ENCODE assay signal across 8 cellular contexts in the genomic region with DNA sequence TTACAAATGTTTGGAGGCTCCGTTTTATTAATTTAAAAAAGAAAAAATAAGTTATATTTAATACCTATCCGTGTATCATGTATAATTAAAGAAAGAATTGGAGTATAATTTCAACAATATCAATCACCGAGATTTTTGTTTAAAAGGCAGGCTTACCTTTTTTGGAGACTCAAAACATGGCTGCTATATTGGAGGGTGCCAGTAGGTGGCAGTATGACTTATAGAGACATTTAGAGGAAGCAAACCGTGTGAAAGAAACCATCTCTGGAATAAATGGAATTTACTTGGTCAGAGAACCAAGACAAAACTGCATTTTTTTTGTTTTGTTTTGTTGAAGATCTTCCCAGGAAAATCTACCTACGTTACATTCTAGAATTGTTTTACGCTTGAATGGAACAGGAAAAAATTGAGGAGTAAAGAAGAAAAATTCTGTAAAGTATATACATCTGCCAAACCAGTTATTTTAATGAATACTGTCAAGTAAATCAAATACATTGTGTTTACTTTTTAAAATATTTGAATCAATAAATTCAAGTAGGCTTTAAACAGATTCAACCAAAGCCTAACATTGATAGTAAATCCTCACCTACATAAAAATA.
DNase-seq lines count a peak whose midpoint lies in the region; ATAC-seq, FAIRE-seq and TF ChIP-seq lines count a peak whose summit lies in the region.

No MANE protein-coding gene starts in this region.

- H3K27ac ChIP-seq in CD8-positive, alpha-beta T cell (ENCODE audit: low read depth, low read length), result no peak overlapping the region
- H3K27ac ChIP-seq in body of pancreas, result no peak overlapping the region
- no peak overlapping the region for H3K27ac ChIP-seq in HepG2 (ENCODE audit: extremely low read length, insufficient read depth, low read length)

- no peaks in the 10 kb centered on the region for H3K4me1 Mint-ChIP-seq in CD8-positive, alpha-beta T cell (ENCODE audit: low read depth)

- H3K9me3 Mint-ChIP-seq in CD8-positive, alpha-beta T cell, result no peaks in the 10 kb centered on the region

- no peaks in the 10 kb centered on the region for H3K36me3 ChIP-seq in CD8-positive, alpha-beta T cell (ENCODE audit: insufficient read depth, low read length)
- H3K36me3 ChIP-seq in body of pancreas (replicated peaks in 1 of 2; ENCODE audit: insufficient read depth in 1 of 2, low read depth in 2 of 2) (no peaks in the 10 kb centered on the region), HepG2 (replicated peaks in 1 of 2; ENCODE audit: control insufficient read depth in 1 of 2, insufficient read depth in 2 of 2, low read length in 2 of 2) (no peaks in the 10 kb centered on the region)

- WGBS in body of pancreas, 2 donors, result 56 to 63% methylated on average over 6 of the region's 6 CpGs
- WGBS in HepG2 (ENCODE audit: low lambda C conversion rate), result 9% methylated on average over 6 of the region's 6 CpGs

- H3K27me3 Mint-ChIP-seq in CD8-positive, alpha-beta T cell (ENCODE audit: low read depth), result no peaks in the 10 kb centered on the region

- no peak for TF ChIP-seq RAD21 in HepG2 (CRISPR knock-in tag; IDR thresholded peaks at IDR 0.05)

- CTCF ChIA-PET in CD8-positive, alpha-beta T cell (lab: Charles Lee), result interaction anchor here (1.2 kb wide), 1 partner anchor 963 kb away, joined by 3 read pairs; no protein-coding TSS in a partner anchor
- CTCF ChIA-PET in HepG2 (lab: Yijun Ruan, JAX; ENCODE audit: low intra/inter-chr PET ratio, low total read pairs), result no interaction called here

- TF ChIP-seq EP300 in HepG2 (IDR thresholded peaks at IDR 0.05; ENCODE audit: low read depth in 2 of 2, low read length in 2 of 2) (no peak), HepG2 (CRISPR knock-in tag; IDR thresholded peaks at IDR 0.05; ENCODE audit: borderline replicate concordance) (no peak)

- no peak overlapping the region for H3K27ac Mint-ChIP-seq in CD8-positive, alpha-beta T cell

- no peaks in the 10 kb centered on the region for H3K9me3 ChIP-seq in CD8-positive, alpha-beta T cell (ENCODE audit: low read length)
- H3K9me3 ChIP-seq in body of pancreas (no peaks in the 10 kb centered on the region), HepG2 (ENCODE audit: low read length) (no peaks in the 10 kb centered on the region)

- H3K79me2 ChIP-seq in HepG2 (ENCODE audit: insufficient read depth, low read length), result no peaks in the 10 kb centered on the region

- H4K20me1 ChIP-seq in HepG2 (ENCODE audit: insufficient read depth, low read length), result no peaks in the 10 kb centered on the region

- intact Hi-C loops in CD8-positive, alpha-beta T cell (cut with DNase I, micrococcal nuclease), result loop anchor here (1.0 to 5.0 kb wide), 4 partner anchors 805 to 955 kb away; no protein-coding TSS in a partner anchor
- intact Hi-C loops in body of pancreas (cut with DNase I), result no loop called here
- intact Hi-C loops in HepG2 (cut with micrococcal nuclease; ENCODE audit: unreplicated experiment), result loop anchor here (5.0 kb wide), 1 partner anchor 803 kb away; a partner anchor contains a TSS

- peak; percentile 91 for TF ChIP-seq CTCF in CD8-positive, alpha-beta T cell (IDR thresholded peaks at IDR 0.05)
- TF ChIP-seq CTCF in body of pancreas (IDR thresholded peaks at IDR 0.05) (peak in 6 of 7 experiments; percentile 28 to 53 (median 41)), HepG2 (CRISPR knock-in tag; IDR thresholded peaks at IDR 0.05) (peak; percentile 61)

- POLR2A ChIA-PET in CD8-positive, alpha-beta T cell (lab: Charles Lee), result no interaction called here
- POLR2A ChIA-PET in HepG2 (lab: Yijun Ruan, JAX), result no interaction called here

- BruUV-seq in HepG2 (replicated peaks; lab: Mats Ljungman, UMichigan), result no TSS peak

- in situ Hi-C loops in HepG2 (cut with HindIII; ENCODE audit: extremely low pct_ligation_motif_present, low pct_unique_long_range_greater_than_20kb), result no loop called here

- FAIRE-seq in HepG2 (lab: Jason Lieb, UNC), result peak; percentile 63

- no peak overlapping the region for H3K9ac ChIP-seq in HepG2 (ENCODE audit: insufficient read depth, low read depth, low read length)

- H3K36me3 Mint-ChIP-seq in CD8-positive, alpha-beta T cell, result no peaks in the 10 kb centered on the region

- no peak overlapping the region for H3K4me3 Mint-ChIP-seq in CD8-positive, alpha-beta T cell

- DNase-seq in CD8-positive, alpha-beta T cell, result peak; percentile 15 to 64 (median 54)
- DNase-seq in HS-27A (ENCODE audit: low read depth), result peak; percentile 31
- peak; percentile 56 for DNase-seq in T-helper 9 cell
- peak; percentile 29 to 68 (median 52) for DNase-seq in body of pancreas
- DNase-seq in HepG2 (ENCODE audit: low spot score), result peak; percentile 49
- peak; percentile 39 for DNase-seq in stimulated activated CD8-positive, alpha-beta memory T cell treated with anti-CD3 and anti-CD28 coated beads, Interleukin-4, amount 100 ng/mL, for 24 hours (ENCODE audit: low read depth)
- DNase-seq in DMS153 treated with DMSO at 0.1 percent for 48 hours (lab: John Stamatoyannopoulos, UW; ENCODE audit: unreplicated experiment), result no peak

- no peak overlapping the region for H3K4me2 ChIP-seq in HepG2 (ENCODE audit: low read depth, low read length)

- no peak for TF ChIP-seq POLR2A in body of pancreas (IDR thresholded peaks at IDR 0.05)
- no peak for TF ChIP-seq POLR2A in HepG2 (IDR thresholded peaks at IDR 0.05; ENCODE audit: insufficient read depth in 1 of 2, low read depth in 2 of 2, low read length in 2 of 2)

- ATAC-seq in CD8-positive, alpha-beta T cell, result peak; percentile 44
- ATAC-seq in body of pancreas, result no peak
- ATAC-seq in HepG2, result no peak
- ATAC-seq in HG03565 (IDR thresholded peaks at IDR 0.05; ENCODE audit: unreplicated experiment), result no peak

- H3K4me1 ChIP-seq in CD8-positive, alpha-beta T cell (ENCODE audit: insufficient read depth, low read length), result no peaks in the 10 kb centered on the region
- no peaks in the 10 kb centered on the region for H3K4me1 ChIP-seq in body of pancreas
- no peaks in the 10 kb centered on the region for H3K4me1 ChIP-seq in HepG2 (ENCODE audit: insufficient read depth, low read length)

- H3K27me3 ChIP-seq in CD8-positive, alpha-beta T cell (ENCODE audit: insufficient read depth, low read length), result no peaks in the 10 kb centered on the region
- H3K27me3 ChIP-seq in body of pancreas, result no peaks in the 10 kb centered on the region
- no peaks in the 10 kb centered on the region for H3K27me3 ChIP-seq in HepG2 (ENCODE audit: control insufficient read depth in 1 of 2, insufficient read depth in 2 of 2, low read length in 2 of 2)

- no peak overlapping the region for H3K4me3 ChIP-seq in CD8-positive, alpha-beta T cell (ENCODE audit: low read depth, low read length)
- no peak overlapping the region for H3K4me3 ChIP-seq in body of pancreas
- no peak overlapping the region for H3K4me3 ChIP-seq in HepG2 (replicated peaks in 1 of 3; ENCODE audit: insufficient read depth in 1 of 3, low read depth in 2 of 3, low read length in 3 of 3)

- H2AFZ ChIP-seq in HepG2 (ENCODE audit: low read length), result no peak overlapping the region

TF ChIP-seq in HepG2, 621 proteins besides CTCF, POLR2A, EP300 and RAD21:
- peak; percentile 21; the same call in 1 of the 2 replicates for TF ChIP-seq SMC3 (IDR thresholded peaks at IDR 0.05; ENCODE audit: low read length)
- TF ChIP-seq, protein P1, sequence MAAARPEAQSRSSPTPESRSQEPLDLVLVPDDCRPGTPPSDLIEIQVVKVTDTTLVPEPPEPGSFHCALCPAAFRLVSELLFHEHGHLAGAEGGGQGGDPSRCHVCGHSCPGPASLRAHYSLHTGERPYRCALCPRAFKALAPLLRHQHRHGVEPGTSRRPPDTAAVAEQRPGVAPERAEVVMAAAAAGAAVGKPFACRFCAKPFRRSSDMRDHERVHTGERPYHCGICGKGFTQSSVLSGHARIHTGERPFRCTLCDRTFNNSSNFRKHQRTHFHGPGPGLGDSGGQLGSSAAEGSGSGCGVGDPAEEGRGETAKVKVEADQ (CRISPR knock-in tag; IDR thresholded peaks at IDR 0.05; ENCODE audit: borderline replicate concordance), result no peak
- TF ChIP-seq SRF (IDR thresholded peaks at IDR 0.05; ENCODE audit: low read depth, low read length), result peak; percentile 38; the same call in 1 of the 2 replicates
- peak; percentile 31 for TF ChIP-seq STAG1 (CRISPR knock-in tag; IDR thresholded peaks at IDR 0.05)

Comparison
In these comparisons a context has a peak if more than half of its experiments do, and no peak if none do; other contexts are left out.
1. CTCF ChIP-seq: peak in every context shown above with its lines; median percentile 91 in CD8-positive, alpha-beta T cell; 61 in HepG2; 41 in body of pancreas.